36 cellular contexts compared by ENCODE assay signal in the genomic region with DNA sequence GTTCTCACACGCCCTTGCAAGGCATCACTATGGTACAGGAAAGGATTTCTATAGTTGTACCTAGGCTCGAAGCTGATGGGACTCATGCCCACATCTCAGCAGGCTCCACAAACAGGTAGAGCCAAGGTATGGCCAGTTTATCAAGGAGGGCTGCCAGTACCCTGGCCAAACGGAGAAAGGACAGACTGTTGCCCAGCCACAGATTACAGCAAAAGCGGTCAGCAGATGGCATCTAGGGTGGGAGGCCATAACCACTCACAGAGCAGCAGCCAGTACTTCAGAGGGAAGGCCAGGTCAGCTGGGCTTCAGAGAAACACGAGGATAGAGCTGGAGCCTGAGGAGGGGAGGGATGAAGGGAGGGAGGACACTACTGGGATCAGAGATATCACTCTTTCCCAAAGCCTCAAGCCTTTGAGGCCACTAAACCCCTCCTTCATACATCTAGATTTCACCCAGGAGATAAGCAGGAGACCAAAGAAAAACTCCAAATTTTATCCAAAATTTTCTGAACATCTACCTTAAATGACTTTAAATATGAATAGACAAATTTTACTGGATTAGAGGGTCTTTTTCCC.
"Had no signal": no experiment of that assay in that cellular context is flagged by ENCODE, and none has a peak within 500 bp of the region (broad histone marks: within the 10 kb centered on the region; RNA-seq: fewer than 3 reads in every experiment).

No MANE protein-coding gene starts in this region.

- H3K27me3 Mint-ChIP-seq: activated CD4-positive, alpha-beta memory T cell treated with anti-CD3 and anti-CD28 coated beads, Interleukin-2, amount 10 ng/mL, durations not matched to agents 7 days and 5 days; activated CD4-positive, alpha-beta T cell treated with anti-CD3 and anti-CD28 coated beads, Interleukin-2, amount 10 ng/mL, durations not matched to agents 7 days and 5 days; activated naive CD4-positive, alpha-beta T cell treated with anti-CD3 and anti-CD28 coated beads, Interleukin-2, amount 50 U/mL, for 24 hours; activated naive CD8-positive, alpha-beta T cell treated with anti-CD3 and anti-CD28 coated beads, Interleukin-2, amount 50 U/mL, for 24 hours; activated T-cell treated with anti-CD3 and anti-CD28 coated beads, Interleukin-2, amount 50 U/mL, for 24 hours; activated T-helper 17 cell treated with anti-CD3 and anti-CD28 coated beads, Interleukin-2, amount 50 U/mL, for 72 hours; naive B cell; stimulated activated naive CD8-positive, alpha-beta T cell treated with anti-CD3 and anti-CD28 coated beads, Interleukin-15, Interleukin-2, amounts not matched to agents 100 ng/mL and 50 ng/mL, for 24 hours had no signal

- H3K27ac Mint-ChIP-seq: activated CD4-positive, alpha-beta memory T cell treated with anti-CD3 and anti-CD28 coated beads, Interleukin-2, amount 10 ng/mL, durations not matched to agents 7 days and 5 days; activated CD4-positive, alpha-beta T cell treated with anti-CD3 and anti-CD28 coated beads, Interleukin-2, amount 10 ng/mL, durations not matched to agents 7 days and 5 days; activated naive CD4-positive, alpha-beta T cell treated with anti-CD3 and anti-CD28 coated beads, Interleukin-2, amount 50 U/mL, for 24 hours; activated naive CD8-positive, alpha-beta T cell treated with anti-CD3 and anti-CD28 coated beads, Interleukin-2, amount 50 U/mL, for 24 hours; activated T-cell treated with anti-CD3 and anti-CD28 coated beads, Interleukin-2, amount 50 U/mL, for 24 hours; activated T-helper 17 cell treated with anti-CD3 and anti-CD28 coated beads, Interleukin-2, amount 50 U/mL, for 72 hours; naive B cell; stimulated activated effector memory CD8-positive, alpha-beta T cell treated with anti-CD3 and anti-CD28 coated beads, Interleukin-12 subunit alpha, Interleukin-12 subunit beta, amount 100 ng/mL, for 72 hours; stimulated activated naive CD8-positive, alpha-beta T cell treated with anti-CD3 and anti-CD28 coated beads, Interleukin-15, Interleukin-2, amounts not matched to agents 100 ng/mL and 50 ng/mL, for 24 hours had no signal

- H3K4me1 ChIP-seq: esophagus squamous epithelium, left ventricle myocardium inferior, prostate gland had no signal

- H3K36me3 ChIP-seq: esophagus squamous epithelium, left ventricle myocardium inferior, ovary, prostate gland, thoracic aorta had no signal

- H3K27me3 ChIP-seq: esophagus squamous epithelium, ovary had no signal

- H3K36me3 Mint-ChIP-seq: activated naive CD4-positive, alpha-beta T cell treated with anti-CD3 and anti-CD28 coated beads, Interleukin-2, amount 50 U/mL, for 24 hours; naive B cell; stimulated activated effector memory CD8-positive, alpha-beta T cell treated with anti-CD3 and anti-CD28 coated beads, Interleukin-12 subunit alpha, Interleukin-12 subunit beta, amount 100 ng/mL, for 72 hours had no signal

- H3K4me3 Mint-ChIP-seq: activated CD4-positive, alpha-beta memory T cell treated with anti-CD3 and anti-CD28 coated beads, Interleukin-2, amount 10 ng/mL, durations not matched to agents 7 days and 5 days; activated CD4-positive, alpha-beta T cell treated with anti-CD3 and anti-CD28 coated beads, Interleukin-2, amount 10 ng/mL, durations not matched to agents 7 days and 5 days; activated naive CD4-positive, alpha-beta T cell treated with anti-CD3 and anti-CD28 coated beads, Interleukin-2, amount 50 U/mL, for 24 hours; activated naive CD8-positive, alpha-beta T cell treated with anti-CD3 and anti-CD28 coated beads, Interleukin-2, amount 50 U/mL, for 24 hours; activated T-cell treated with anti-CD3 and anti-CD28 coated beads, Interleukin-2, amount 50 U/mL, for 24 hours; activated T-helper 17 cell treated with anti-CD3 and anti-CD28 coated beads, Interleukin-2, amount 50 U/mL, for 72 hours; naive B cell; nephron progenitor cell; stimulated activated effector memory CD8-positive, alpha-beta T cell treated with anti-CD3 and anti-CD28 coated beads, Interleukin-12 subunit alpha, Interleukin-12 subunit beta, amount 100 ng/mL, for 72 hours; stimulated activated naive CD8-positive, alpha-beta T cell treated with anti-CD3 and anti-CD28 coated beads, Interleukin-15, Interleukin-2, amounts not matched to agents 100 ng/mL and 50 ng/mL, for 24 hours had no signal

- FAIRE-seq: colon, endometrium, islet of Langerhans, TTC549, urothelium cell line had no signal

- H3K4me3 ChIP-seq: esophagus squamous epithelium, left ventricle myocardium inferior, lung, ovary, prostate gland, skin epidermis, thoracic aorta had no signal

- H3K4me1 Mint-ChIP-seq: activated CD4-positive, alpha-beta memory T cell treated with anti-CD3 and anti-CD28 coated beads, Interleukin-2, amount 10 ng/mL, durations not matched to agents 7 days and 5 days; activated CD4-positive, alpha-beta T cell treated with anti-CD3 and anti-CD28 coated beads, Interleukin-2, amount 10 ng/mL, durations not matched to agents 7 days and 5 days; activated naive CD4-positive, alpha-beta T cell treated with anti-CD3 and anti-CD28 coated beads, Interleukin-2, amount 50 U/mL, for 24 hours; activated naive CD8-positive, alpha-beta T cell treated with anti-CD3 and anti-CD28 coated beads, Interleukin-2, amount 50 U/mL, for 24 hours; activated T-helper 17 cell treated with anti-CD3 and anti-CD28 coated beads, Interleukin-2, amount 50 U/mL, for 72 hours; naive B cell; stimulated activated effector memory CD8-positive, alpha-beta T cell treated with anti-CD3 and anti-CD28 coated beads, Interleukin-12 subunit alpha, Interleukin-12 subunit beta, amount 100 ng/mL, for 72 hours had no signal

- ATAC-seq: activated naive CD8-positive, alpha-beta T cell treated with anti-CD3 and anti-CD28 coated beads, Interleukin-2, amount 50 U/mL, for 24 hours; activated T-helper 17 cell treated with anti-CD3 and anti-CD28 coated beads, Interleukin-2, amount 50 U/mL, for 72 hours; sciatic nerve; stimulated activated effector memory CD8-positive, alpha-beta T cell treated with anti-CD3 and anti-CD28 coated beads, Interleukin-12 subunit alpha, Interleukin-12 subunit beta, amount 100 ng/mL, for 72 hours had no signal

- H3K9me3 ChIP-seq: esophagus squamous epithelium, ovary, prostate gland, thoracic aorta had no signal

- DNase-seq: activated CD4-positive, alpha-beta memory T cell treated with anti-CD3 and anti-CD28 coated beads, Interleukin-2, amount 10 ng/mL, durations not matched to agents 7 days and 5 days; activated CD4-positive, alpha-beta T cell treated with anti-CD3 and anti-CD28 coated beads for 1 hour; activated CD4-positive, alpha-beta T cell treated with anti-CD3 and anti-CD28 coated beads, Interleukin-2, amount 10 ng/mL, durations not matched to agents 7 days and 5 days; activated CD8-positive, alpha-beta memory T cell treated with anti-CD3 and anti-CD28 coated beads, Interleukin-2, amount 50 U/mL, for 48 hours; activated gamma-delta T cell treated with Interleukin-2 at 50 U/mL for 16 hours; activated naive CD8-positive, alpha-beta T cell treated with anti-CD3 and anti-CD28 coated beads, Interleukin-2, amount 50 U/mL, for 24 hours; activated T-cell treated with anti-CD3 and anti-CD28 coated beads, Interleukin-2, amount 50 U/mL, for 24 hours; amygdala; dermis blood vessel endothelial cell; effector CD4-positive, alpha-beta T cell; esophagus squamous epithelium; foreskin melanocyte; left ventricle myocardium inferior; naive B cell; nephron progenitor cell; ovary; retina; stimulated activated CD4-positive, alpha-beta T cell treated with anti-CD3 and anti-CD28 coated beads, Interleukin-4, amount 100 ng/mL, for 24 hours; T-helper 9 cell; trophoblast cell had no signal

- H3K27ac ChIP-seq: epithelial cell of prostate, esophagus squamous epithelium, left ventricle myocardium inferior, ovary, prostate gland, skin epidermis, thoracic aorta, VCaP had no signal

- H3K9me3 Mint-ChIP-seq: nephron progenitor cell had no signal
